In genomic region chr1:209659909-209660308, GRCh38 we compare ENCODE assay signal across 10 cellular contexts. TPM values are rescaled to one million over a fixed set of nuclear protein-coding genes. Genes with fewer than 3 reads are reported as not detected.
A peak's percentile ranks its signal among the peaks of the same experiment; 100 is the strongest.
DNase-seq lines count a peak whose midpoint lies in the region; ATAC-seq and TF ChIP-seq lines count a peak whose summit lies in the region.
"Had no signal": no experiment of that assay in that cellular context is flagged by ENCODE, and none has a peak within 500 bp of the region (broad histone marks: within the 10 kb centered on the region; RNA-seq: fewer than 3 reads in every experiment).

No MANE protein-coding gene starts in this region.

- peak overlapping the region; percentile 57 for H3K27ac Mint-ChIP-seq in activated T-cell treated with anti-CD3 and anti-CD28 coated beads, Interleukin-2, amount 50 U/mL, for 24 hours

- WGBS in spleen, 5 donors = 4 to 9% (median 5%) methylated on average over 5 of the region's 5 CpGs

- peak overlapping the region; percentile 28 for H3K4me3 Mint-ChIP-seq in activated T-cell treated with anti-CD3 and anti-CD28 coated beads, Interleukin-2, amount 50 U/mL, for 24 hours

- intact Hi-C loops in spleen (cut with DNase I; ENCODE audit: low total_unique reads) = no loop called here

- H3K9me3 Mint-ChIP-seq in activated T-cell treated with anti-CD3 and anti-CD28 coated beads, Interleukin-2, amount 50 U/mL, for 24 hours = no peaks in the 10 kb centered on the region

- no peaks in the 10 kb centered on the region for H3K27me3 Mint-ChIP-seq in activated T-cell treated with anti-CD3 and anti-CD28 coated beads, Interleukin-2, amount 50 U/mL, for 24 hours

- H3K4me1 Mint-ChIP-seq in activated T-cell treated with anti-CD3 and anti-CD28 coated beads, Interleukin-2, amount 50 U/mL, for 24 hours (ENCODE audit: low read depth) = peaks cover 14% of the 10 kb centered on the region

- H3K4me1 ChIP-seq in RWPE2 (ENCODE audit: insufficient read depth, poor library complexity, severe bottlenecking) (peaks cover 38% of the 10 kb centered on the region), spleen (peaks cover 7 to 42% (median 17%) of the 10 kb centered on the region in 6 donors)

- H3K27ac ChIP-seq in RWPE2 (ENCODE audit: poor library complexity, severe bottlenecking) (peak overlapping the region; percentile 94), spleen (peak overlapping the region in 7 of 8 donors; percentile 57 to 86 (median 84))

- no peaks in the 10 kb centered on the region for H3K36me3 ChIP-seq in RWPE2 (ENCODE audit: low read depth)
- H3K36me3 ChIP-seq in spleen = no peaks in the 10 kb centered on the region

- TF ChIP-seq CTCF in RWPE2 (IDR thresholded peaks at IDR 0.05; ENCODE audit: poor library complexity, severe bottlenecking) (no peak), spleen (IDR thresholded peaks at IDR 0.05 in 8 of 11, conservative IDR thresholded peaks at IDR 0.05 in 3 of 11) (no peak)

- ATAC-seq in HG02970 (IDR thresholded peaks at IDR 0.05; ENCODE audit: low FRiP score, unreplicated experiment) = peak; percentile 67
- ATAC-seq in RWPE2 (ENCODE audit: low read depth) = 0 out of 3 replicates have a peak, but pooled peaks have one; percentile 13

- DNase-seq in activated T-cell treated with anti-CD3 and anti-CD28 coated beads, Interleukin-2, amount 50 U/mL, for 24 hours = no peak
- DNase-seq in activated T-cell treated with anti-CD3 and anti-CD28 coated beads for 4 hours (no peak), RWPE2 (ENCODE audit: low spot score) (no peak), spleen (no peak), LoVo (ENCODE audit: low spot score) (no peak), NCI-H2196 treated with DMSO at 0.1 percent for 48 hours (lab: John Stamatoyannopoulos, UW; ENCODE audit: unreplicated experiment) (no peak), NCI-H1417 treated with DMSO at 0.1 percent for 48 hours (lab: John Stamatoyannopoulos, UW) (no peak)
- DNase-seq: NCI-H69 had no signal

- no peak for TF ChIP-seq POLR2A in spleen (IDR thresholded peaks at IDR 0.05)

- H3K9me3 ChIP-seq in RWPE2 (ENCODE audit: severe bottlenecking) (no peaks in the 10 kb centered on the region), spleen (no peaks in the 10 kb centered on the region)

- H3K27me3 ChIP-seq in RWPE2 (ENCODE audit: insufficient read depth, poor library complexity, severe bottlenecking) (no peaks in the 10 kb centered on the region), spleen (replicated peaks in 1 of 7) (peaks cover 0 to 41% (median 5%) of the 10 kb centered on the region in 7 donors)

- H3K4me3 ChIP-seq in RWPE2 (ENCODE audit: severe bottlenecking) (no peak overlapping the region), spleen (peak overlapping the region in 1 of 8 donors; percentile 36)

- H3K36me3 Mint-ChIP-seq in activated T-cell treated with anti-CD3 and anti-CD28 coated beads, Interleukin-2, amount 50 U/mL, for 24 hours (ENCODE audit: low read depth) = no peaks in the 10 kb centered on the region

RNA-seq across cellular contexts. Expression of gene LAMB3, which starts 7.7 kb away (rescaled TPM):
- total RNA-seq in spleen = 1 to 10 TPM in 2 of 7 donors, under 1 TPM in 5; 0.43 to 3.4 (median 0.82) TPM
- under 1 TPM; 0.54 to 0.93 (median 0.77) TPM for polyA plus RNA-seq in spleen

RNA-seq across cellular contexts. Expression of gene G0S2, which starts 15.3 kb away (rescaled TPM):
- total RNA-seq in spleen = 100 to 1,000 TPM in 1 of 7 donors, 10 to 100 TPM in 6; 12.5 to 126 (median 22.3) TPM
- polyA plus RNA-seq in spleen = 10 to 100 TPM; 34.2 to 77.0 (median 41.0) TPM

RNA-seq across cellular contexts. Expression of gene HSD11B1, which starts 44.7 kb away (rescaled TPM):
- 10 to 100 TPM in 2 of 7 donors, 1 to 10 TPM in 5; 1.8 to 14.9 (median 4.2) TPM for total RNA-seq in spleen
- 1 to 10 TPM; 2.6 to 3.5 (median 3.2) TPM for polyA plus RNA-seq in spleen
- total RNA-seq: dermis microvascular lymphatic vessel endothelial cell had no signal
